ENCODE assay signal across 16 cellular contexts in genomic region chr3:134033315-134033996, GRCh38. TPM values are rescaled to one million over a fixed set of nuclear protein-coding genes. Genes with fewer than 3 reads are reported as not detected.
DNase-seq lines count a peak whose midpoint lies in the region; ATAC-seq, FAIRE-seq and TF ChIP-seq lines count a peak whose summit lies in the region.
"Had no signal": no experiment of that assay in that cellular context is flagged by ENCODE, and none has a peak within 500 bp of the region (broad histone marks: within the 10 kb centered on the region; RNA-seq: fewer than 3 reads in every experiment).

No MANE protein-coding gene starts in this region.

- H3K4me3 ChIP-seq in coronary artery: no peak overlapping the region
- H3K4me3 ChIP-seq: A549, GM23338 had no signal

- CTCF ChIA-PET in activated CD4-positive, alpha-beta memory T cell treated with anti-CD3 and anti-CD28 coated beads for 36 hours (lab: Charles Lee): no interaction called here

- no peaks in the 10 kb centered on the region for H3K9me3 Mint-ChIP-seq in natural killer cell treated with Interleukin-12 subunit alpha and Interleukin-12 subunit beta and Interleukin-15 and Interleukin-18, amount 100 ng/mL, for 72 hours
- H3K9me3 Mint-ChIP-seq in natural killer cell: no peaks in the 10 kb centered on the region
- H3K9me3 Mint-ChIP-seq in osteocyte (ENCODE audit: unreplicated experiment): no peaks in the 10 kb centered on the region
- H3K9me3 Mint-ChIP-seq in activated CD4-positive, alpha-beta memory T cell treated with anti-CD3 and anti-CD28 coated beads for 36 hours: no peaks in the 10 kb centered on the region
- H3K9me3 Mint-ChIP-seq: CD8-positive, alpha-beta T cell; GM23338 had no signal

- H3K4me1 Mint-ChIP-seq in natural killer cell treated with Interleukin-12 subunit alpha and Interleukin-12 subunit beta and Interleukin-15 and Interleukin-18, amount 100 ng/mL, for 72 hours (ENCODE audit: low read depth in 2 of 2): peaks cover 0 to 3% of the 10 kb centered on the region in 2 donors
- H3K4me1 Mint-ChIP-seq in natural killer cell: no peaks in the 10 kb centered on the region
- H3K4me1 Mint-ChIP-seq in osteocyte (ENCODE audit: unreplicated experiment): peaks cover 9% of the 10 kb centered on the region
- peaks cover 5% of the 10 kb centered on the region for H3K4me1 Mint-ChIP-seq in activated CD4-positive, alpha-beta memory T cell treated with anti-CD3 and anti-CD28 coated beads for 36 hours (ENCODE audit: low read depth)

- no peak overlapping the region for H3K4me3 Mint-ChIP-seq in natural killer cell treated with Interleukin-12 subunit alpha and Interleukin-12 subunit beta and Interleukin-15 and Interleukin-18, amount 100 ng/mL, for 72 hours
- no peak overlapping the region for H3K4me3 Mint-ChIP-seq in natural killer cell
- no peak overlapping the region for H3K4me3 Mint-ChIP-seq in osteocyte (ENCODE audit: unreplicated experiment)
- H3K4me3 Mint-ChIP-seq in activated CD4-positive, alpha-beta memory T cell treated with anti-CD3 and anti-CD28 coated beads for 36 hours: no peak overlapping the region
- H3K4me3 Mint-ChIP-seq: CD14-positive monocyte; CD8-positive, alpha-beta T cell; GM23338; H9 had no signal

- intact Hi-C loops in natural killer cell (cut with micrococcal nuclease): no loop called here
- intact Hi-C loops in activated CD4-positive, alpha-beta memory T cell treated with anti-CD3 and anti-CD28 coated beads for 36 hours (cut with micrococcal nuclease): no loop called here

- no peak for FAIRE-seq in RCC 7860 (lab: Jason Lieb, UNC)
- FAIRE-seq: A549, GM12892 had no signal

- no peak overlapping the region for H3K27ac Mint-ChIP-seq in natural killer cell treated with Interleukin-12 subunit alpha and Interleukin-12 subunit beta and Interleukin-15 and Interleukin-18, amount 100 ng/mL, for 72 hours
- no peak overlapping the region for H3K27ac Mint-ChIP-seq in natural killer cell
- no peak overlapping the region for H3K27ac Mint-ChIP-seq in osteocyte (ENCODE audit: unreplicated experiment)
- no peak overlapping the region for H3K27ac Mint-ChIP-seq in activated CD4-positive, alpha-beta memory T cell treated with anti-CD3 and anti-CD28 coated beads for 36 hours
- H3K27ac Mint-ChIP-seq: CD14-positive monocyte; CD8-positive, alpha-beta T cell; GM23338; H9 had no signal

- H3K36me3 Mint-ChIP-seq in natural killer cell treated with Interleukin-12 subunit alpha and Interleukin-12 subunit beta and Interleukin-15 and Interleukin-18, amount 100 ng/mL, for 72 hours: no peaks in the 10 kb centered on the region
- H3K36me3 Mint-ChIP-seq in natural killer cell (no peaks in the 10 kb centered on the region), osteocyte (ENCODE audit: unreplicated experiment) (no peaks in the 10 kb centered on the region)
- H3K36me3 Mint-ChIP-seq in activated CD4-positive, alpha-beta memory T cell treated with anti-CD3 and anti-CD28 coated beads for 36 hours: no peaks in the 10 kb centered on the region
- H3K36me3 Mint-ChIP-seq: CD14-positive monocyte; CD8-positive, alpha-beta T cell had no signal

- H3K27me3 Mint-ChIP-seq in natural killer cell treated with Interleukin-12 subunit alpha and Interleukin-12 subunit beta and Interleukin-15 and Interleukin-18, amount 100 ng/mL, for 72 hours: peaks cover 16 to 18% of the 10 kb centered on the region in 2 donors
- H3K27me3 Mint-ChIP-seq in natural killer cell (ENCODE audit: low read depth in 2 of 2): peaks cover 16 to 18% of the 10 kb centered on the region in 2 donors
- no peaks in the 10 kb centered on the region for H3K27me3 Mint-ChIP-seq in osteocyte (ENCODE audit: unreplicated experiment)
- peaks cover 26% of the 10 kb centered on the region for H3K27me3 Mint-ChIP-seq in activated CD4-positive, alpha-beta memory T cell treated with anti-CD3 and anti-CD28 coated beads for 36 hours

- peak; percentile 56 for DNase-seq in natural killer cell treated with Interleukin-12 subunit alpha and Interleukin-12 subunit beta and Interleukin-15 and Interleukin-18, amount 100 ng/mL, for 72 hours (ENCODE audit: low spot score)
- no peak for DNase-seq in natural killer cell
- peak; percentile 35 for DNase-seq in coronary artery (ENCODE audit: low spot score)
- peak; percentile 73 for DNase-seq in osteocyte (ENCODE audit: extremely low spot score, unreplicated experiment)
- no peak for DNase-seq in RCC 7860 (ENCODE audit: low spot score)
- DNase-seq in hypothalamus (lab: John Stamatoyannopoulos, UW): no peak
- DNase-seq in activated CD4-positive, alpha-beta memory T cell treated with anti-CD3 and anti-CD28 coated beads for 36 hours: no peak
- DNase-seq: CD8-positive, alpha-beta T cell; COR-L47; DND-41; GDM1; H9 had no signal

- ATAC-seq in natural killer cell treated with Interleukin-12 subunit alpha and Interleukin-12 subunit beta and Interleukin-15 and Interleukin-18, amount 100 ng/mL, for 72 hours: no peak
- no peak for ATAC-seq in natural killer cell
- ATAC-seq: A549; CD8-positive, alpha-beta T cell; GM23338 had no signal

- POLR2A ChIA-PET in activated CD4-positive, alpha-beta memory T cell treated with anti-CD3 and anti-CD28 coated beads for 36 hours (lab: Charles Lee): no interaction called here

- TF ChIP-seq CTCF in natural killer cell (IDR thresholded peaks at IDR 0.05) (no peak), coronary artery (IDR thresholded peaks at IDR 0.05) (no peak), osteocyte (IDR thresholded peaks at IDR 0.05) (no peak)

- H3K27ac ChIP-seq in coronary artery: no peak overlapping the region
- H3K27ac ChIP-seq: A549 had no signal

RNA-seq across cellular contexts. Expression of gene SLCO2A1, which starts 3.7 kb away (rescaled TPM):
- not detected for total RNA-seq in natural killer cell treated with Interleukin-12 subunit alpha and Interleukin-12 subunit beta and Interleukin-15 and Interleukin-18, amount 100 ng/mL, for 72 hours
- total RNA-seq in natural killer cell (not detected), osteocyte (9.8 and 10.7 TPM in 2 replicates)
- not detected for total RNA-seq in activated CD4-positive, alpha-beta memory T cell treated with anti-CD3 and anti-CD28 coated beads for 36 hours
- total RNA-seq: CD8-positive, alpha-beta T cell had no signal

Comparison
In these comparisons a context has a peak if more than half of its experiments do, and no peak if none do; other contexts are left out.
1. DNase-seq: peak in natural killer cell treated with Interleukin-12 subunit alpha and Interleukin-12 subunit beta and Interleukin-15 and Interleukin-18, amount 100 ng/mL, for 72 hours (single experiment), coronary artery (single experiment) and osteocyte (single experiment); none in natural killer cell (single experiment), RCC 7860 (single experiment), hypothalamus (0 of 51) and activated CD4-positive, alpha-beta memory T cell treated with anti-CD3 and anti-CD28 coated beads for 36 hours (single experiment).
2. RNA of gene SLCO2A1, which starts 3.7 kb away (total RNA-seq): 9.8 to 10.7 TPM in osteocyte; not detected in natural killer cell treated with Interleukin-12 subunit alpha and Interleukin-12 subunit beta and Interleukin-15 and Interleukin-18, amount 100 ng/mL, for 72 hours, not detected in natural killer cell and not detected in activated CD4-positive, alpha-beta memory T cell treated with anti-CD3 and anti-CD28 coated beads for 36 hours; every median in the first group is over 10 times any median in the second.